ENCODE assay signal across 36 cellular contexts in genomic region chr12:58774008-58774407, GRCh38.
"Had no signal": no experiment of that assay in that cellular context is flagged by ENCODE, and none has a peak within 500 bp of the region (broad histone marks: within the 10 kb centered on the region; RNA-seq: fewer than 3 reads in every experiment).

No MANE protein-coding gene starts in this region.

- DNase-seq: activated B cell treated with CpG ODN at 0.5 μM for 24 hours; activated CD4-positive, alpha-beta memory T cell treated with anti-CD3 and anti-CD28 coated beads for 36 hours; activated CD4-positive, alpha-beta T cell treated with anti-CD3 and anti-CD28 coated beads for 4 hours; activated CD4-positive, alpha-beta T cell treated with anti-CD3 and anti-CD28 coated beads, Interleukin-2, amount 10 ng/mL, durations not matched to agents 24 days and 14 days; activated CD4-positive, alpha-beta T cell treated with anti-CD3 and anti-CD28 coated beads, Interleukin-2, amount 50 U/mL, for 1 hour; activated CD4-positive, alpha-beta T cell treated with anti-CD3 and anti-CD28 coated beads, Interleukin-2, amount 50 U/mL, for 4 hours; activated CD4-positive, CD25-positive, alpha-beta regulatory T cell treated with anti-CD3 and anti-CD28 coated beads, Interleukin-2, amount 50 U/mL, for 72 hours; activated CD8-positive, alpha-beta memory T cell treated with anti-CD3 and anti-CD28 coated beads, Interleukin-2, amount 10 ng/mL, durations not matched to agents 7 days and 5 days; activated CD8-positive, alpha-beta memory T cell treated with anti-CD3 and anti-CD28 coated beads, Interleukin-2, amount 50 U/mL, for 48 hours; activated CD8-positive, alpha-beta T cell treated with anti-CD3 and anti-CD28 coated beads for 36 hours; activated effector memory CD4-positive, alpha-beta T cell treated with Interleukin-2 at 50 U/mL for 16 hours; activated gamma-delta T cell; activated naive CD4-positive, alpha-beta T cell treated with anti-CD3 and anti-CD28 coated beads, Interleukin-2, amount 10 ng/mL, durations not matched to agents 7 days and 5 days; activated naive CD4-positive, alpha-beta T cell treated with Interleukin-2 at 50 U/mL for 16 hours; activated naive CD8-positive, alpha-beta T cell treated with anti-CD3 and anti-CD28 coated beads, Interleukin-2, amount 10 ng/mL, durations not matched to agents 7 days and 5 days; activated naive CD8-positive, alpha-beta T cell treated with anti-CD3 and anti-CD28 coated beads, Interleukin-2, amount 50 U/mL, for 24 hours; activated T-cell treated with anti-CD3 and anti-CD28 coated beads, Interleukin-2, amount 50 U/mL, for 24 hours; activated T-cell treated with anti-CD3 and anti-CD28 coated beads, Interleukin-2, amount 50 U/mL, for 48 hours; amygdala; anterior cingulate cortex; caudate nucleus; cerebellar nuclear complex; T-helper 1 cell; T-helper 2 cell; T-helper 9 cell had no signal

- H3K27ac ChIP-seq: ascending aorta, cardiac muscle cell had no signal

- H3K4me1 ChIP-seq: ascending aorta had no signal

- H3K4me3 ChIP-seq: ascending aorta, cardiac muscle cell had no signal

- H3K4me1 Mint-ChIP-seq: activated B cell treated with CpG ODN at 0.5 μM for 24 hours; activated CD4-positive, alpha-beta T cell treated with anti-CD3 and anti-CD28 coated beads, Interleukin-2, amount 10 ng/mL, durations not matched to agents 24 days and 14 days; activated CD8-positive, alpha-beta memory T cell treated with anti-CD3 and anti-CD28 coated beads, Interleukin-2, amount 10 ng/mL, durations not matched to agents 7 days and 5 days; activated naive CD4-positive, alpha-beta T cell treated with anti-CD3 and anti-CD28 coated beads, Interleukin-2, amount 10 ng/mL, durations not matched to agents 7 days and 5 days; activated naive CD4-positive, alpha-beta T cell treated with anti-CD3 and anti-CD28 coated beads, Interleukin-2, amount 50 U/mL, for 24 hours; activated naive CD8-positive, alpha-beta T cell treated with anti-CD3 and anti-CD28 coated beads, Interleukin-2, amount 10 ng/mL, durations not matched to agents 7 days and 5 days; activated naive CD8-positive, alpha-beta T cell treated with anti-CD3 and anti-CD28 coated beads, Interleukin-2, amount 50 U/mL, for 24 hours; central memory CD8-positive, alpha-beta T cell had no signal

- ATAC-seq: activated CD8-positive, alpha-beta memory T cell treated with anti-CD3 and anti-CD28 coated beads, Interleukin-2, amount 10 ng/mL, durations not matched to agents 7 days and 5 days; activated CD8-positive, alpha-beta T cell treated with anti-CD3 and anti-CD28 coated beads for 36 hours; activated naive CD8-positive, alpha-beta T cell treated with anti-CD3 and anti-CD28 coated beads, Interleukin-2, amount 50 U/mL, for 24 hours had no signal

- H3K4me3 Mint-ChIP-seq: activated B cell treated with CpG ODN at 0.5 μM for 24 hours; activated CD4-positive, alpha-beta memory T cell treated with anti-CD3 and anti-CD28 coated beads for 36 hours; activated CD4-positive, alpha-beta T cell treated with anti-CD3 and anti-CD28 coated beads, Interleukin-2, amount 10 ng/mL, durations not matched to agents 24 days and 14 days; activated CD8-positive, alpha-beta memory T cell treated with anti-CD3 and anti-CD28 coated beads, Interleukin-2, amount 10 ng/mL, durations not matched to agents 7 days and 5 days; activated CD8-positive, alpha-beta T cell treated with anti-CD3 and anti-CD28 coated beads for 36 hours; activated naive CD4-positive, alpha-beta T cell treated with anti-CD3 and anti-CD28 coated beads, Interleukin-2, amount 10 ng/mL, durations not matched to agents 7 days and 5 days; activated naive CD4-positive, alpha-beta T cell treated with anti-CD3 and anti-CD28 coated beads, Interleukin-2, amount 50 U/mL, for 24 hours; activated naive CD8-positive, alpha-beta T cell; activated naive CD8-positive, alpha-beta T cell treated with anti-CD3 and anti-CD28 coated beads, Interleukin-2, amount 10 ng/mL, durations not matched to agents 7 days and 5 days; activated naive CD8-positive, alpha-beta T cell treated with anti-CD3 and anti-CD28 coated beads, Interleukin-2, amount 50 U/mL, for 24 hours; activated T-cell treated with anti-CD3 and anti-CD28 coated beads, Interleukin-2, amount 50 U/mL, for 24 hours; brain; central memory CD8-positive, alpha-beta T cell; T-helper 1 cell treated with Interleukin-12 subunit alpha and Interleukin-12 subunit beta and Interleukin-4 antibody, amounts not matched to agents 30 μg/mL and 1 μg/mL, for 36 hours; T-helper 2 cell treated with Interferon-gamma antibody and Interleukin-4, amounts not matched to agents 5 μg/mL and 100 μg/mL, for 36 hours had no signal

- H3K36me3 ChIP-seq: ascending aorta, cardiac muscle cell had no signal

- H3K27ac Mint-ChIP-seq: activated B cell treated with CpG ODN at 0.5 μM for 24 hours; activated CD4-positive, alpha-beta memory T cell treated with anti-CD3 and anti-CD28 coated beads for 36 hours; activated CD4-positive, alpha-beta T cell treated with anti-CD3 and anti-CD28 coated beads, Interleukin-2, amount 10 ng/mL, durations not matched to agents 24 days and 14 days; activated CD8-positive, alpha-beta memory T cell treated with anti-CD3 and anti-CD28 coated beads, Interleukin-2, amount 10 ng/mL, durations not matched to agents 7 days and 5 days; activated CD8-positive, alpha-beta T cell treated with anti-CD3 and anti-CD28 coated beads for 36 hours; activated naive CD4-positive, alpha-beta T cell treated with anti-CD3 and anti-CD28 coated beads, Interleukin-2, amount 10 ng/mL, durations not matched to agents 7 days and 5 days; activated naive CD4-positive, alpha-beta T cell treated with anti-CD3 and anti-CD28 coated beads, Interleukin-2, amount 50 U/mL, for 24 hours; activated naive CD8-positive, alpha-beta T cell; activated naive CD8-positive, alpha-beta T cell treated with anti-CD3 and anti-CD28 coated beads, Interleukin-2, amount 10 ng/mL, durations not matched to agents 7 days and 5 days; activated naive CD8-positive, alpha-beta T cell treated with anti-CD3 and anti-CD28 coated beads, Interleukin-2, amount 50 U/mL, for 24 hours; activated T-cell treated with anti-CD3 and anti-CD28 coated beads, Interleukin-2, amount 50 U/mL, for 24 hours; activated T-helper 2 cell treated with anti-CD3 and anti-CD28 coated beads, Interferon-gamma antibody, Interleukin-2, Interleukin-4, amounts not matched to agents 10 μg/mL and 5 μg/mL and 100 μg/mL, durations not matched to agents 14 hours and 24 hours and 36 hours; T-helper 1 cell treated with Interleukin-12 subunit alpha and Interleukin-12 subunit beta and Interleukin-4 antibody, amounts not matched to agents 30 μg/mL and 1 μg/mL, for 36 hours; T-helper 2 cell treated with Interferon-gamma antibody and Interleukin-4, amounts not matched to agents 5 μg/mL and 100 μg/mL, for 36 hours had no signal

- H3K36me3 Mint-ChIP-seq: activated CD4-positive, alpha-beta memory T cell treated with anti-CD3 and anti-CD28 coated beads for 36 hours; activated CD8-positive, alpha-beta memory T cell treated with anti-CD3 and anti-CD28 coated beads, Interleukin-2, amount 10 ng/mL, durations not matched to agents 7 days and 5 days; activated naive CD4-positive, alpha-beta T cell treated with anti-CD3 and anti-CD28 coated beads, Interleukin-2, amount 10 ng/mL, durations not matched to agents 7 days and 5 days; activated naive CD4-positive, alpha-beta T cell treated with anti-CD3 and anti-CD28 coated beads, Interleukin-2, amount 50 U/mL, for 24 hours; activated naive CD8-positive, alpha-beta T cell; activated naive CD8-positive, alpha-beta T cell treated with anti-CD3 and anti-CD28 coated beads, Interleukin-2, amount 10 ng/mL, durations not matched to agents 7 days and 5 days had no signal

- H3K27me3 ChIP-seq: ascending aorta, cardiac muscle cell had no signal

- H3K27me3 Mint-ChIP-seq: activated B cell treated with CpG ODN at 0.5 μM for 24 hours; activated CD4-positive, alpha-beta memory T cell treated with anti-CD3 and anti-CD28 coated beads for 36 hours; activated CD4-positive, alpha-beta T cell treated with anti-CD3 and anti-CD28 coated beads, Interleukin-2, amount 10 ng/mL, durations not matched to agents 24 days and 14 days; activated CD8-positive, alpha-beta memory T cell treated with anti-CD3 and anti-CD28 coated beads, Interleukin-2, amount 10 ng/mL, durations not matched to agents 7 days and 5 days; activated CD8-positive, alpha-beta T cell treated with anti-CD3 and anti-CD28 coated beads for 36 hours; activated naive CD4-positive, alpha-beta T cell treated with anti-CD3 and anti-CD28 coated beads, Interleukin-2, amount 10 ng/mL, durations not matched to agents 7 days and 5 days; activated naive CD4-positive, alpha-beta T cell treated with anti-CD3 and anti-CD28 coated beads, Interleukin-2, amount 50 U/mL, for 24 hours; activated naive CD8-positive, alpha-beta T cell; activated naive CD8-positive, alpha-beta T cell treated with anti-CD3 and anti-CD28 coated beads, Interleukin-2, amount 10 ng/mL, durations not matched to agents 7 days and 5 days; activated naive CD8-positive, alpha-beta T cell treated with anti-CD3 and anti-CD28 coated beads, Interleukin-2, amount 50 U/mL, for 24 hours; activated T-cell treated with anti-CD3 and anti-CD28 coated beads, Interleukin-2, amount 50 U/mL, for 24 hours; brain; central memory CD8-positive, alpha-beta T cell had no signal

- FAIRE-seq: bronchial epithelial cell, TTC549 had no signal
